8 cellular contexts compared by ENCODE assay signal in the genomic region with DNA sequence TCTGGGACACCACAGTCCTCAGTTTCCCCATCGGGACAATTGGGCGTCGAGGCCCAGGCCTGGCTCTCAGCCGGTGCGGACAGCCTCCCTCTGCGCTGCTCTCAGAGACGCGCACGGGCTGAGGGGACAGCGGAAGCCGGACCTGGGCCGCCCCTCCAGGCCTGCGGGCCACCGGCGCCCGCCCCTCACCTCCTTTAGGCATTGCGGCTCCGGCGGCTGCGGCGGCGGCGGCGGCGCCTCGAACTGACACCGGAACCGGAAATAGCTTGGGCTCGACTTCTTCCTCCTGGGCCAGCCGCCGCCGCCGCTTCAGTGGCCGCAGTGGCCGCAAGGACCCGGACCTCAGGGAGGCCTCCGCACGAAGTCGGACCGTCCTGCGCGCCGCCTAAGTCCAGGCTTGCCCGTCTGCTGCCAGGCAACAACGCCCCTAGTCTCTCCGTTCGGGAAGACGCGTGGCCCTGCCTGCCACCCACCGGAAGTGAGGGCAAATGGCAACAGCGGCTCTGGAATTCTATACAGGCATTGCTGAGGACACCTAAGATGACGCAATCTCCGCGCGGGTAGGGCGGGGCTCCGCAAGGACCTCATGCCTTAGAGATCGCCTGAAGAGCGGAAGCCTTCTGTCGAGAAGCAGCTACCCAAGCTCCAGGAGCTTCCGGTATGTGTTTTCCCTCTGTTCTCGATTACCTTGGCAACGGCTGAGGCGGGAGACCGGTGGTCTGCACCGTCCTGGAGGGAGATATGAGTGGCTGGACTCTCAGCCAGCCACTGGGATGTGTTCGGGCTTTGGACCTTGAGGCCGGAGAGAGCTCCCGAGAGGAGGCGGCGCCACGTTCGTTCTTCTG. TPM values are rescaled to one million over a fixed set of nuclear protein-coding genes. Genes with fewer than 3 reads are reported as not detected.
DNase-seq lines count a peak whose midpoint lies in the region; ATAC-seq and TF ChIP-seq lines count a peak whose summit lies in the region.

TSS of gene BUD31 (plus strand) at position 623 of the 845 bp plus-strand sequence. CDS start 2,124 bp downstream, outside the sequence.
A gene with protein sequence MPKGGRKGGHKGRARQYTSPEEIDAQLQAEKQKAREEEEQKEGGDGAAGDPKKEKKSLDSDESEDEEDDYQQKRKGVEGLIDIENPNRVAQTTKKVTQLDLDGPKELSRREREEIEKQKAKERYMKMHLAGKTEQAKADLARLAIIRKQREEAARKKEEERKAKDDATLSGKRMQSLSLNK (minus strand): TSS at position 251 of the 845 bp plus-strand sequence. CDS start 49 bp downstream, at position 202.

- H3K4me3 ChIP-seq in GM06990 (replicated peaks; ENCODE audit: low read depth, low read length) = peak within 1 kb of the TSS; percentile 87
- H3K4me3 ChIP-seq in osteoblast (ENCODE audit: insufficient read depth, low read length) = peak within 1 kb of the TSS; percentile 83
- peak within 1 kb of the TSS; percentile 96 for H3K4me3 ChIP-seq in thoracic aorta

- no peaks in the 10 kb centered on the region for H3K9me3 ChIP-seq in osteoblast (ENCODE audit: low read depth, low read length)
- H3K9me3 ChIP-seq in thoracic aorta = no peaks in the 10 kb centered on the region

- H3K9me3 Mint-ChIP-seq in activated naive CD4-positive, alpha-beta T cell treated with anti-CD3 and anti-CD28 coated beads, Interleukin-2, amount 50 U/mL, for 72 hours = no peaks in the 10 kb centered on the region

- H3K27ac Mint-ChIP-seq in activated naive CD4-positive, alpha-beta T cell treated with anti-CD3 and anti-CD28 coated beads, Interleukin-2, amount 50 U/mL, for 72 hours = peak within 1 kb of the TSS; percentile 94 to 98

- no peak for TF ChIP-seq CTCF in GM06990 (IDR thresholded peaks at IDR 0.05; ENCODE audit: insufficient read depth, low read length, poor library complexity, severe bottlenecking)
- no peak for TF ChIP-seq CTCF in osteoblast (IDR thresholded peaks at IDR 0.05; ENCODE audit: extremely low read depth, low read depth, low read length)
- TF ChIP-seq CTCF in thoracic aorta (IDR thresholded peaks at IDR 0.05) = no peak

- H3K27me3 ChIP-seq in GM06990 (replicated peaks; ENCODE audit: control insufficient read depth, insufficient read depth, low read length) (no peaks in the 10 kb centered on the region), osteoblast (ENCODE audit: insufficient read depth, low read length) (no peaks in the 10 kb centered on the region), thoracic aorta (replicated peaks; ENCODE audit: insufficient read depth) (no peaks in the 10 kb centered on the region)

- H3K27ac ChIP-seq in osteoblast (ENCODE audit: low read depth, low read length) (peak within 1 kb of the TSS; percentile 98), thoracic aorta (peak within 1 kb of the TSS; percentile 95 to 96)

- H3K79me2 ChIP-seq in osteoblast (ENCODE audit: insufficient read depth, low read length) = peaks cover 89% of the 10 kb centered on the region

- peaks cover 37 to 51% of the 10 kb centered on the region in 2 donors for H3K36me3 Mint-ChIP-seq in activated naive CD4-positive, alpha-beta T cell treated with anti-CD3 and anti-CD28 coated beads, Interleukin-2, amount 50 U/mL, for 72 hours

- DNase-seq in GM06990 (ENCODE audit: extremely low read depth, insufficient read length) (peak; percentile 96), NCI-H1092 (lab: John Stamatoyannopoulos, UW) (peak; percentile 97), glomerular visceral epithelial cell (ENCODE audit: extremely low spot score) (peak; percentile 93), osteoblast (ENCODE audit: insufficient read length, low spot score, missing footprints) (peak; percentile 95), thoracic aorta (ENCODE audit: low spot score) (peak; percentile 62)
- peak; percentile 96 to 97 for DNase-seq in activated naive CD4-positive, alpha-beta T cell treated with anti-CD3 and anti-CD28 coated beads, Interleukin-2, amount 50 U/mL, for 72 hours (ENCODE audit: low spot score in 2 of 2)

- peak within 1 kb of the TSS; percentile 95 for H3K4me2 ChIP-seq in osteoblast (ENCODE audit: insufficient read depth, low read length)

- peaks cover 20% of the 10 kb centered on the region for H3K36me3 ChIP-seq in GM06990 (ENCODE audit: control insufficient read depth, insufficient read depth, low read length)
- peaks cover 37% of the 10 kb centered on the region for H3K36me3 ChIP-seq in osteoblast (ENCODE audit: insufficient read depth, low read length)
- peaks cover 31% of the 10 kb centered on the region for H3K36me3 ChIP-seq in thoracic aorta

- H3K4me1 ChIP-seq in osteoblast (ENCODE audit: insufficient read depth, low read length) (peaks cover 39% of the 10 kb centered on the region), thoracic aorta (ENCODE audit: control insufficient read depth in 1 of 2, low read depth in 2 of 2) (peaks cover 24 to 32% of the 10 kb centered on the region in 2 donors)

- H4K20me1 ChIP-seq in osteoblast (ENCODE audit: insufficient read depth, low read length) = peaks cover 55% of the 10 kb centered on the region

- peak within 1 kb of the TSS; percentile 89 for H2AFZ ChIP-seq in osteoblast (ENCODE audit: low read length)

- ATAC-seq in HG02588 (IDR thresholded peaks at IDR 0.05; ENCODE audit: unreplicated experiment) (peak; percentile 68), SK-N-SH treated with all-trans-retinoic acid at 6 μM for 48 hours (peak; percentile 88), thoracic aorta (ENCODE audit: insufficient number of reproducible peaks, low FRiP score, low read depth) (peak; percentile 93)
- peak; percentile 87 to 90 for ATAC-seq in activated naive CD4-positive, alpha-beta T cell treated with anti-CD3 and anti-CD28 coated beads, Interleukin-2, amount 50 U/mL, for 72 hours

TF ChIP-seq in SK-N-SH treated with all-trans-retinoic acid at 6 μM for 48 hours, 23 proteins besides CTCF, POLR2A, EP300 and RAD21 (continues in another document):
- TF ChIP-seq ZC3H10 (CRISPR knock-in tag; IDR thresholded peaks at IDR 0.05) (no peak), ZNF70 (CRISPR knock-in tag; IDR thresholded peaks at IDR 0.05) (no peak), TCF4 (CRISPR knock-in tag; IDR thresholded peaks at IDR 0.05; ENCODE audit: borderline replicate concordance) (no peak), PPARA (CRISPR knock-in tag; IDR thresholded peaks at IDR 0.05; ENCODE audit: borderline replicate concordance) (no peak), CREB5 (CRISPR knock-in tag; IDR thresholded peaks at IDR 0.05; ENCODE audit: low read depth) (peak; percentile 71; the same call in 1 of the 2 replicates), BACH2 (CRISPR knock-in tag; IDR thresholded peaks at IDR 0.05; ENCODE audit: borderline replicate concordance) (peak; percentile 82; the same call in 1 of the 2 replicates), ZNF8 (CRISPR knock-in tag; IDR thresholded peaks at IDR 0.05) (no peak), PATZ1 (CRISPR knock-in tag; IDR thresholded peaks at IDR 0.05; ENCODE audit: borderline replicate concordance) (no peak)

RNA-seq across cellular contexts. Expression of gene BUD31, which starts in this region (rescaled TPM):
- 100 to 1,000 TPM; 131 to 135 TPM for total RNA-seq in activated naive CD4-positive, alpha-beta T cell treated with anti-CD3 and anti-CD28 coated beads, Interleukin-2, amount 50 U/mL, for 72 hours
- 122 and 124 TPM in 2 replicates for total RNA-seq in osteoblast
- total RNA-seq in thoracic aorta = 10 to 100 TPM; 52.3 to 78.1 TPM

RNA-seq across cellular contexts. Expression of the second gene that starts in this region (rescaled TPM):
- total RNA-seq in activated naive CD4-positive, alpha-beta T cell treated with anti-CD3 and anti-CD28 coated beads, Interleukin-2, amount 50 U/mL, for 72 hours = 100 to 1,000 TPM; 101 to 148 TPM
- 33.0 and 33.7 TPM in 2 replicates for total RNA-seq in osteoblast
- total RNA-seq in thoracic aorta = 10 to 100 TPM; 65.0 to 87.5 TPM

Comparison
In these comparisons a context has a peak if more than half of its experiments do, and no peak if none do; other contexts are left out.
1. Peak in every context shown above with its lines: DNase-seq, ATAC-seq, H3K4me3 ChIP-seq and H3K27ac ChIP-seq.